8 cellular contexts compared by ENCODE assay signal in genomic region chr18:57780318-57781127, GRCh38. TPM values are rescaled to one million over a fixed set of nuclear protein-coding genes. Genes with fewer than 3 reads are reported as not detected.
DNase-seq lines count a peak whose midpoint lies in the region; ATAC-seq, FAIRE-seq and TF ChIP-seq lines count a peak whose summit lies in the region.

No MANE protein-coding gene starts in this region.

- WGBS in tibial nerve, 2 donors = 31 to 33% methylated on average over 6 of the region's 6 CpGs

- TF ChIP-seq EP300 in tibial nerve (IDR thresholded peaks at IDR 0.05) = peak in 1 of 2 donors; percentile 19

- ATAC-seq in GM21390 (IDR thresholded peaks at IDR 0.05; ENCODE audit: unreplicated experiment) = peak; percentile 66
- ATAC-seq in omental fat pad (ENCODE audit: low FRiP score) = peak; percentile 79

- H3K9ac ChIP-seq in BLaER1 = no peak overlapping the region

- H3K27ac ChIP-seq in BLaER1 (no peak overlapping the region), tibial nerve (peak overlapping the region in 2 of 4 donors; percentile 49 to 56)

- TF ChIP-seq POLR2A in tibial nerve (IDR thresholded peaks at IDR 0.05) (no peak), GM12891 (IDR thresholded peaks at IDR 0.05; ENCODE audit: low read depth, low read length) (no peak)

- H3K27me3 ChIP-seq in BLaER1 (no peaks in the 10 kb centered on the region), tibial nerve (no peaks in the 10 kb centered on the region)

- no peaks in the 10 kb centered on the region for H4K20me1 ChIP-seq in BLaER1

- peaks cover 18% of the 10 kb centered on the region for H3K4me1 ChIP-seq in BLaER1
- peaks cover 0 to 35% (median 3%) of the 10 kb centered on the region in 4 donors for H3K4me1 ChIP-seq in tibial nerve

- H3K4me3 ChIP-seq in BLaER1 = no peak overlapping the region
- H3K4me3 ChIP-seq in choroid plexus epithelial cell (ENCODE audit: low read depth, low read length) = peak overlapping the region; percentile 22
- no peak overlapping the region for H3K4me3 ChIP-seq in tibial nerve

- H3K4me2 ChIP-seq in BLaER1 = peak overlapping the region; percentile 42

- no peak for TF ChIP-seq CTCF in choroid plexus epithelial cell (conservative IDR thresholded peaks at IDR 0.05; ENCODE audit: low read depth, low read length)
- no peak for TF ChIP-seq CTCF in omental fat pad (IDR thresholded peaks at IDR 0.05)
- no peak for TF ChIP-seq CTCF in tibial nerve (IDR thresholded peaks at IDR 0.05)

- no peak for FAIRE-seq in GM12891 (lab: Jason Lieb, UNC)

- H3K36me3 ChIP-seq in BLaER1 = 0 out of 2 replicates have a peak, but pooled peaks cover 4% of the 10 kb centered on the region
- H3K36me3 ChIP-seq in tibial nerve = peaks cover 0 to 18% (median 0%) of the 10 kb centered on the region in 3 donors

- peak; percentile 66 for DNase-seq in MV-4-11 (lab: John Stamatoyannopoulos, UW)
- DNase-seq in choroid plexus epithelial cell (ENCODE audit: low read depth) = peak; percentile 90
- DNase-seq in omental fat pad (ENCODE audit: low spot score) = no peak
- DNase-seq in tibial nerve (ENCODE audit: low spot score in 2 of 2) = no peak
- no peak for DNase-seq in retina
- no peak for DNase-seq in GM12891 (ENCODE audit: insufficient read length, low spot score)

- H3K9me3 ChIP-seq in BLaER1 (peaks cover 19% of the 10 kb centered on the region), tibial nerve (no peaks in the 10 kb centered on the region)

TF ChIP-seq in GM12891, 5 proteins besides CTCF, POLR2A, EP300 and RAD21:
- TF ChIP-seq PAX5 (IDR thresholded peaks at IDR 0.05; ENCODE audit: insufficient read depth, low read length, severe bottlenecking) (no peak), TAF1 (IDR thresholded peaks at IDR 0.05; ENCODE audit: low read depth, low read length) (no peak), POU2F2 (IDR thresholded peaks at IDR 0.05; ENCODE audit: low read depth, low read length) (no peak), POLR2AphosphoS5 (IDR thresholded peaks at IDR 0.05; ENCODE audit: low read depth, low read length) (no peak), SPI1 (IDR thresholded peaks at IDR 0.05; ENCODE audit: low read depth, low read length) (no peak)

RNA-seq across cellular contexts. Expression of gene ATP8B1, which starts 22.6 kb away (rescaled TPM):
- 10 to 100 TPM in 1 of 4 donors, 1 to 10 TPM in 3; 6.3 to 21.8 (median 7.9) TPM for total RNA-seq in omental fat pad
- total RNA-seq in tibial nerve = 10 to 100 TPM in 3 of 4 donors, 1 to 10 TPM in 1; 8.0 to 25.8 (median 12.4) TPM
- polyA plus RNA-seq in GM12891 (2012; ENCODE audit: low read depth, missing spikeins) = 0.05 TPM

Comparison
In these comparisons a context has a peak if more than half of its experiments do, and no peak if none do; other contexts are left out.
1. DNase-seq: peak in MV-4-11 (single experiment) and choroid plexus epithelial cell (single experiment); none in omental fat pad (single experiment), tibial nerve (0 of 2), retina (single experiment) and GM12891 (single experiment).